Comparison of ENCODE assay signal across 8 cellular contexts in the genomic region with DNA sequence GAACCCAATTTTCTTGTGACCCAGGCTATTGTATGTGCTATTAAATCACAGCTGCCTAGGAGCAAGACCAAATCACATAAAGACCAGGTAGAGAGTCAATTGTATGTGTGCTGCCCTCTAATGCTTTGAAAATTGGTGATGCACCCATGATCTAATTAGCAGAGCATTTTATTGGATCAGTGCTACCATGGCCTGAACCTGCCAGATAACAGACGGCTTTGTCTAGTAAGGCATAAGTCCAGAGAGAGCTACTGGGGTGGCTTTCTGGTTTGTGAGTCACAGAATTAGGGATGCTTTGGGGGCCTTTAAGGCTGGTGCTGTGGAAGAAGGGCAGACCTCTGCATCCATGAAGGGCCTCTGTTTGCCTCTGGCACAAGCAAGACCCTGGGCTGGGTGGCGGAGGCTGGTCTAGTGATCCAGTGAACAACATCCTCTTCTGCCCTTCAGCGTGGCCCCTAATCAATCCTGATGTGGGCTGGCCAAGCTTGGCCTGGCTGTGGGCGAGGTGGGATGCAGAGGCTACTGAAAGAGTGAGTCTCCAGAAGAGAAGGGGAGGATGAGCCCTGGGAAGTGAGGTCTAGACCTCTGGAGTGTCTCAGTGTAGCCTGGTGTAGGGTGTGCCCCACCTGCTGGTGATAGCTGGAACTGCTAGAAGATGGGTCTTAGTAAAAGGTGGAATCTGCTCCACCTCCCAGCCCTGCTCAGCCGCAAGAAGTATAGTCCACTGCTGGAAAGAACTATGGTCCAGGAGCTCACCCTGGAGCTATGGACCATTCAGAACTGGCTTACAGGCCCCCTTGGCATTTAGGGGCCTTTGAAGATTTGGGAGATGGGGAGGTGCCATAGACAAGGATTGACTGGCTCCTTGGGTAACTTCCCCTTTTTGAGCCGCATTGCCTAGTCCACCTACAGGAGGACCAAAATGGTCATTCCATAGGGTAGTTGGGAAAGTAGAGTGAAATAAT. TPM values are rescaled to one million over a fixed set of nuclear protein-coding genes. Genes with fewer than 3 reads are reported as not detected.
DNase-seq lines count a peak whose midpoint lies in the region; ATAC-seq and TF ChIP-seq lines count a peak whose summit lies in the region.

No MANE protein-coding gene starts in this region.

- TF ChIP-seq CTCF in GM12865 (IDR thresholded peaks at IDR 0.05; ENCODE audit: insufficient read depth, low read depth, low read length, missing control alignments) (peak; percentile 98), heart left ventricle (IDR thresholded peaks at IDR 0.05) (peak; percentile 84 to 96 (median 90)), psoas muscle (IDR thresholded peaks at IDR 0.05) (peak; percentile 94), uterus (IDR thresholded peaks at IDR 0.05) (peak; percentile 72 to 87 (median 81))

- 46 to 56% (median 52%) methylated on average over 6 of the region's 6 CpGs for WGBS in heart left ventricle, 4 donors
- 52 to 55% (median 53%) methylated on average over 6 of the region's 6 CpGs for WGBS in psoas muscle, 3 donors

- peak; percentile 80 for DNase-seq in GM12865 (ENCODE audit: low read depth)
- DNase-seq in NCI-H128 (lab: John Stamatoyannopoulos, UW; ENCODE audit: unreplicated experiment), result peak; percentile 69
- DNase-seq in SW 1271 (lab: John Stamatoyannopoulos, UW), result peak; percentile 72 to 89
- peak; percentile 56 for DNase-seq in activated naive CD8-positive, alpha-beta T cell treated with anti-CD3 and anti-CD28 coated beads, Interleukin-2, amount 50 U/mL, for 16 hours (ENCODE audit: low read depth, low spot score)
- peak; percentile 64 to 79 (median 74) for DNase-seq in heart left ventricle
- peak; percentile 75 to 81 for DNase-seq in psoas muscle
- peak; percentile 73 to 81 for DNase-seq in uterus

- ATAC-seq in heart left ventricle (peak in 3 of 4 donors; percentile 73 to 82 (median 74)), psoas muscle (peak; percentile 84 to 92 (median 86)), GM18498 (IDR thresholded peaks at IDR 0.05; ENCODE audit: unreplicated experiment) (no peak)

- intact Hi-C loops in heart left ventricle (cut with DNase I) (loop anchor here (1.0 to 10.0 kb wide), 13 partner anchors 42 to 405 kb away; a partner anchor contains a TSS), psoas muscle (cut with DNase I) (loop anchor here (2.0 to 10.0 kb wide), 3 partner anchors 42 to 395 kb away; no protein-coding TSS in a partner anchor), uterus (cut with DNase I; ENCODE audit: low total_unique reads) (no loop called here)

- H3K9me3 ChIP-seq in heart left ventricle (no peaks in the 10 kb centered on the region), psoas muscle (no peaks in the 10 kb centered on the region), uterus (no peaks in the 10 kb centered on the region)

- H3K4me3 ChIP-seq in GM12865 (ENCODE audit: low read depth, low read length), result no peak overlapping the region
- no peak overlapping the region for H3K4me3 ChIP-seq in heart left ventricle
- H3K4me3 ChIP-seq in psoas muscle, result no peak overlapping the region
- H3K4me3 ChIP-seq in uterus, result no peak overlapping the region

- H3K27me3 ChIP-seq in heart left ventricle (no peaks in the 10 kb centered on the region), psoas muscle (ENCODE audit: insufficient read depth in 3 of 3, low read length in 2 of 3) (no peaks in the 10 kb centered on the region), uterus (no peaks in the 10 kb centered on the region)

- no peak for TF ChIP-seq POLR2A in heart left ventricle (IDR thresholded peaks at IDR 0.05)
- no peak for TF ChIP-seq POLR2A in uterus (IDR thresholded peaks at IDR 0.05)

- no peak overlapping the region for H3K27ac ChIP-seq in heart left ventricle
- no peak overlapping the region for H3K27ac ChIP-seq in psoas muscle
- no peak overlapping the region for H3K27ac ChIP-seq in uterus

- H3K4me1 ChIP-seq in heart left ventricle (peaks cover 0 to 6% (median 0%) of the 10 kb centered on the region in 12 donors), psoas muscle (no peaks in the 10 kb centered on the region), uterus (no peaks in the 10 kb centered on the region)

- H3K36me3 ChIP-seq in heart left ventricle (peaks cover 0 to 51% (median 6%) of the 10 kb centered on the region in 9 donors), psoas muscle (ENCODE audit: insufficient read depth in 1 of 2, low read depth in 1 of 2) (no peaks in the 10 kb centered on the region), uterus (no peaks in the 10 kb centered on the region)

RNA-seq across cellular contexts. Expression of a gene that starts 36.7 kb away (rescaled TPM):
- 10 to 100 TPM; 13.6 to 25.1 (median 16.8) TPM for total RNA-seq in heart left ventricle
- polyA plus RNA-seq in heart left ventricle, result 10 to 100 TPM in 1 of 2 donors, 1 to 10 TPM in 1; 7.8 to 26.9 TPM
- 10 to 100 TPM; 13.4 to 25.8 (median 14.1) TPM for total RNA-seq in psoas muscle
- 10 to 100 TPM; 20.3 to 29.6 (median 24.5) TPM for polyA plus RNA-seq in psoas muscle
- 10 to 100 TPM; 20.9 to 33.3 (median 25.2) TPM for total RNA-seq in uterus

RNA-seq across cellular contexts. Expression of a gene that starts 45.0 kb away (rescaled TPM):
- total RNA-seq in heart left ventricle, result 10 to 100 TPM; 10.5 to 29.8 (median 19.0) TPM
- 1 to 10 TPM; 7.1 to 8.5 TPM for polyA plus RNA-seq in heart left ventricle
- 10 to 100 TPM in 2 of 4 donors, 1 to 10 TPM in 2; 9.1 to 24.1 (median 9.9) TPM for total RNA-seq in psoas muscle
- polyA plus RNA-seq in psoas muscle, result 1 to 10 TPM; 4.2 to 4.9 (median 4.2) TPM
- total RNA-seq in uterus, result 10 to 100 TPM in 2 of 4 donors, 1 to 10 TPM in 2; 4.9 to 69.2 (median 33.2) TPM
